In the genomic region with DNA sequence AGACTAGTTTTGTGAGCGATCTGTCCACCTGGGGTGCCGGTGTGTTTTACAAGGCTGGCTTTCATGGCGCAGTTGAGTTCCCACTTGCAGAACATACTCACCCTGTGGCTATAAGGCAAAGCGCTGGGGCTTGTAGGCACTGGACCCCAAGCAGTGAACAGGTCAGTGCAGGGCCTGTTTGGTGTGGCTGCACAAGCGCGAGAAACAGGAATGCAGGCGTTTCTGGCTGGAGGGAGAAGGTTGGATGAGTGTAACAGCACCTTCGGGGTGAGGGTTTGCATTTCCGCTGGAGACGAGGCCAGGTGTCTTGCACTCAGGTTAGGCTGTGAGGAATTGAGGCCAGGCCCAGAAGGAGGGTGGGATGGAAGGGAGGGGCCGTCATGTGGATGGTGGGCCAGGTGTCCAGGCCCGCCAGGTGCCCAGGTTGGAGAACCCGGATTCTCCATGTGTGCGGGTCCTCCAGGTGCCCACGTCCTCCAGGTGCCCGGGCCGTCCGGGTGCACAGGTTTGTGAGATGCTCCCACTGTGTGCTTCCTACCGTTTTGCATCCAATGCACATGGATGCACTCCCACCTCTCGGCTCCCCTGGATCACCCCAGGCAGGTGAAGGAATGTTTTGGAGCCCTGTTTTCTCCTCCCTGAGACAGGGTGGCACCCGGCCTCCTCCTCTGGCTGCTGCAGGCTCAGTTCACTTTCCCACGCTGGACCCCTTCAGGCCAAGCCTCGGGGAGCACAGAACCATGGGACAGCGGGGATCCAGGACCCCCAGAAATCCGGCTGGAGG, we compare ENCODE assay signal across 1 cellular context.
TF ChIP-seq lines count a peak whose summit lies in the region.

No MANE protein-coding gene starts in this region.

TF ChIP-seq in SK-N-SH, 30 proteins besides CTCF, POLR2A, EP300 and RAD21:
- TF ChIP-seq SIN3A (IDR thresholded peaks at IDR 0.05; ENCODE audit: borderline replicate concordance, low read depth, low read length) = no peak
- TF ChIP-seq USF2 (IDR thresholded peaks at IDR 0.05; ENCODE audit: borderline replicate concordance, low read depth, low read length) = no peak
- no peak for TF ChIP-seq EZH2phosphoT487 (IDR thresholded peaks at IDR 0.05; ENCODE audit: borderline replicate concordance, low read depth)
- TF ChIP-seq MAX (IDR thresholded peaks at IDR 0.05; ENCODE audit: low read depth) = no peak
- no peak for TF ChIP-seq MXI1 (IDR thresholded peaks at IDR 0.05; ENCODE audit: low read depth, low read length)
- TF ChIP-seq GABPA (IDR thresholded peaks at IDR 0.05; ENCODE audit: low read depth) = no peak
- TF ChIP-seq PBX3 (IDR thresholded peaks at IDR 0.05) = no peak
- TF ChIP-seq FOSL2 (IDR thresholded peaks at IDR 0.05; ENCODE audit: borderline replicate concordance, low read depth) = no peak
- TF ChIP-seq TEAD4 (IDR thresholded peaks at IDR 0.05; ENCODE audit: borderline replicate concordance, insufficient read depth) = no peak
- TF ChIP-seq IRF3 (IDR thresholded peaks at IDR 0.05; ENCODE audit: low read depth, low read length) = no peak
- no peak for TF ChIP-seq ELF1 (IDR thresholded peaks at IDR 0.05)
- TF ChIP-seq TAF1 (IDR thresholded peaks at IDR 0.05; ENCODE audit: borderline replicate concordance, low read depth, low read length) = no peak
- no peak for TF ChIP-seq RCOR1 (IDR thresholded peaks at IDR 0.05; ENCODE audit: low read length)
- TF ChIP-seq RXRA (IDR thresholded peaks at IDR 0.05; ENCODE audit: borderline replicate concordance, low read depth) = no peak
- no peak for TF ChIP-seq FOXM1 (IDR thresholded peaks at IDR 0.05; ENCODE audit: low read depth)
- no peak for TF ChIP-seq FOXJ3 (CRISPR knock-in tag; IDR thresholded peaks at IDR 0.05)
- no peak for TF ChIP-seq GATA2 (CRISPR knock-in tag; IDR thresholded peaks at IDR 0.05)
- TF ChIP-seq CHD2 (IDR thresholded peaks at IDR 0.05; ENCODE audit: low read length, partially characterized antibody) = no peak
